ENCODE assay signal across 10 cellular contexts in genomic region chr6:168158280-168158979, GRCh38.
DNase-seq lines count a peak whose midpoint lies in the region; ATAC-seq and TF ChIP-seq lines count a peak whose summit lies in the region.
"Had no signal": no experiment of that assay in that cellular context is flagged by ENCODE, and none has a peak within 500 bp of the region (broad histone marks: within the 10 kb centered on the region; RNA-seq: fewer than 3 reads in every experiment).

No MANE protein-coding gene starts in this region.

- peak overlapping the region in 1 of 59 donors; percentile 40 for H3K27ac ChIP-seq in dorsolateral prefrontal cortex
- H3K27ac ChIP-seq: ascending aorta had no signal

- H3K27me3 Mint-ChIP-seq in nephron (ENCODE audit: low read depth) = peaks cover 37% of the 10 kb centered on the region

- DNase-seq in BE2C = no peak
- peak; percentile 85 for DNase-seq in NCI-H1092 (lab: John Stamatoyannopoulos, UW)
- peak; percentile 13 for DNase-seq in amniotic epithelial cell (ENCODE audit: low read depth)
- no peak for DNase-seq in dorsolateral prefrontal cortex
- no peak for DNase-seq in NCI-H2171 treated with DMSO at 0.1 percent for 48 hours (lab: John Stamatoyannopoulos, UW)
- DNase-seq in GF-D8 (lab: John Stamatoyannopoulos, UW) = no peak
- DNase-seq: immature natural killer cell had no signal

- H3K4me1 ChIP-seq in BE2C = peaks cover 14% of the 10 kb centered on the region
- H3K4me1 ChIP-seq: ascending aorta had no signal

- intact Hi-C loops in dorsolateral prefrontal cortex (cut with DNase I) = loop anchor here in 1 of 2 donors (5.0 kb wide), 1 partner anchor 724 kb away; no protein-coding TSS in a partner anchor

- H3K4me3 ChIP-seq in BE2C (ENCODE audit: low read depth, low read length) (peak overlapping the region; percentile 36), dorsolateral prefrontal cortex (peak overlapping the region in 16 of 59 donors; percentile 2 to 45 (median 22))

- no peaks in the 10 kb centered on the region for H3K9me3 ChIP-seq in BE2C
- H3K9me3 ChIP-seq: ascending aorta had no signal

- no peak for ATAC-seq in HG03045 (IDR thresholded peaks at IDR 0.05; ENCODE audit: unreplicated experiment)

- peak overlapping the region; percentile 86 to 97 (median 96) for H3K27ac Mint-ChIP-seq in nephron
- H3K27ac Mint-ChIP-seq: immature natural killer cell had no signal

- peak overlapping the region; percentile 22 to 62 (median 28) for H3K4me3 Mint-ChIP-seq in nephron
- H3K4me3 Mint-ChIP-seq: immature natural killer cell had no signal

- no peaks in the 10 kb centered on the region for H3K36me3 ChIP-seq in BE2C
- H3K36me3 ChIP-seq: ascending aorta had no signal

- H3K4me1 Mint-ChIP-seq in nephron = peaks cover 66% of the 10 kb centered on the region
- H3K4me1 Mint-ChIP-seq: immature natural killer cell had no signal

- H3K36me3 Mint-ChIP-seq in nephron (ENCODE audit: low read depth) = no peaks in the 10 kb centered on the region
- H3K36me3 Mint-ChIP-seq: immature natural killer cell had no signal

- no peaks in the 10 kb centered on the region for H3K27me3 ChIP-seq in BE2C
- peaks cover 0 to 14% (median 0%) of the 10 kb centered on the region in 45 donors for H3K27me3 ChIP-seq in dorsolateral prefrontal cortex
- H3K27me3 ChIP-seq: ascending aorta had no signal

- no peaks in the 10 kb centered on the region for H3K9me3 Mint-ChIP-seq in nephron
- H3K9me3 Mint-ChIP-seq: immature natural killer cell had no signal

- no peak for TF ChIP-seq CTCF in BE2C (IDR thresholded peaks at IDR 0.05; ENCODE audit: low read depth, low read length)
- TF ChIP-seq CTCF in nephron (IDR thresholded peaks at IDR 0.05; ENCODE audit: unreplicated experiment in 3 of 3) = no peak
- TF ChIP-seq CTCF in dorsolateral prefrontal cortex (IDR thresholded peaks at IDR 0.05 in 54 of 56, conservative IDR thresholded peaks at IDR 0.05 in 2 of 56; ENCODE audit: low read depth in 1 of 56, partially characterized antibody in 56 of 56) = no peak

Comparison
In these comparisons a context has a peak if more than half of its experiments do, and no peak if none do; other contexts are left out.
1. DNase-seq: peak in NCI-H1092 (single experiment) and amniotic epithelial cell (single experiment); none in BE2C (single experiment), dorsolateral prefrontal cortex (0 of 10), NCI-H2171 treated with DMSO at 0.1 percent for 48 hours (single experiment) and GF-D8 (single experiment).